In the genomic region with DNA sequence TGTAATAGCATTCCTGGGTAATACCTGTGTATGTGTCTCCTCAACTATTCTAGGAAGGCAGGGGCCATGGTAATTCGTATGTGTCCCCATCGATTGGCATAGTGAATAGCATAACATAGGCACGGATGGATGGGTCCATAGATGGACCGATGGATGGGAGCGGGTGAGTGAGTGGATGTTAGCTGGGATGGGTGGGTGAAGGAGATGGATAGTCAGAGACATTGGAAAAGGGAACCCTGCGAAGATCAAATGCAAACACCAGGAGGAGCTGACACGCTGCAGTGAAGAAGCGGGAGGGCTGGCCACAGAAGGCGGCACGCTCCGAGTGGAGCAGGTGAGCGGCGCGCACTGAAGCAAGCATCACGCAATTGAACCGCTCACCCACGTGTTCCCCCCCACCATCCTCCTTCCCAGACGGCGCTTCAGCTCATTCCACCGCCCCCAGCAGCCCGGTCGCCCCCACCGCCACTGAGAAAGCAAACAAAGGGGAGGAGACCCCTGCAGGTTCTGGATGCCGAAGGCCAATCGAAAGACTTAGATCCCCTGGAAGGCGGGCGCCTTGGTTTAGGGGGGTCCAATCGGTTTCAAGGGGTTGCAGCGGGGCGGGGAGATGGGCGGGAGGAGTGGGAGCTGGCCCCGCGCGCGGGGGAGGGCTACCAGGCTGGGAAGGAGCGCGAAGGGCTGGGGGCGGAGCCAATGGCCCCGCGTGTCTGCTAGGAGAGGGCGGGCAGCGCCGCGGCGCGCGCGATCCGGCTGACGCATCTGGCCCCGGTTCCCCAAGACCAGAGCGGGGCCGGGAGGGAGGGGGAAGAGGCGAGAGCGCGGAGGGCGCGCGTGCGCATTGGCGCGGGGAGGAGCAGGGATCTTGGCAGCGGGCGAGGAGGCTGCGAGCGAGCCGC, we compare ENCODE assay signal across 1 cellular context.
TF ChIP-seq lines count a peak whose summit lies in the region.

ARRB2 (plus strand) TSS at position 839 of the 899 bp plus-strand sequence. CDS start 90 bp downstream, outside the sequence.

TF ChIP-seq in HepG2, 621 proteins besides CTCF, POLR2A, EP300 and RAD21 (continued from another document and continues in another):
- TF ChIP-seq, protein P1, sequence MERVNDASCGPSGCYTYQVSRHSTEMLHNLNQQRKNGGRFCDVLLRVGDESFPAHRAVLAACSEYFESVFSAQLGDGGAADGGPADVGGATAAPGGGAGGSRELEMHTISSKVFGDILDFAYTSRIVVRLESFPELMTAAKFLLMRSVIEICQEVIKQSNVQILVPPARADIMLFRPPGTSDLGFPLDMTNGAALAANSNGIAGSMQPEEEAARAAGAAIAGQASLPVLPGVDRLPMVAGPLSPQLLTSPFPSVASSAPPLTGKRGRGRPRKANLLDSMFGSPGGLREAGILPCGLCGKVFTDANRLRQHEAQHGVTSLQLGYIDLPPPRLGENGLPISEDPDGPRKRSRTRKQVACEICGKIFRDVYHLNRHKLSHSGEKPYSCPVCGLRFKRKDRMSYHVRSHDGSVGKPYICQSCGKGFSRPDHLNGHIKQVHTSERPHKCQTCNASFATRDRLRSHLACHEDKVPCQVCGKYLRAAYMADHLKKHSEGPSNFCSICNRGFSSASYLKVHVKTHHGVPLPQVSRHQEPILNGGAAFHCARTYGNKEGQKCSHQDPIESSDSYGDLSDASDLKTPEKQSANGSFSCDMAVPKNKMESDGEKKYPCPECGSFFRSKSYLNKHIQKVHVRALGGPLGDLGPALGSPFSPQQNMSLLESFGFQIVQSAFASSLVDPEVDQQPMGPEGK (CRISPR knock-in tag; IDR thresholded peaks at IDR 0.05), result peak; percentile 88
- TF ChIP-seq TGIF2 (CRISPR knock-in tag; IDR thresholded peaks at IDR 0.05) (no peak; the same call in 1 of the 2 replicates), ZNF775 (CRISPR knock-in tag; IDR thresholded peaks at IDR 0.05; ENCODE audit: borderline replicate concordance) (no peak), SMAD3 (CRISPR knock-in tag; IDR thresholded peaks at IDR 0.05) (peak; percentile 49; the same call in 1 of the 2 replicates), PTBP1 (IDR thresholded peaks at IDR 0.05; ENCODE audit: low read depth, low read length, poor library complexity, severe bottlenecking) (no peak), ZNF121 (CRISPR knock-in tag; IDR thresholded peaks at IDR 0.05) (peak; percentile 22; the same call in 1 of the 2 replicates), ZNF598 (CRISPR knock-in tag; IDR thresholded peaks at IDR 0.05; ENCODE audit: borderline replicate concordance) (no peak), AFF4 (CRISPR knock-in tag; IDR thresholded peaks at IDR 0.05) (no peak), STAT6 (CRISPR knock-in tag; IDR thresholded peaks at IDR 0.05; ENCODE audit: borderline replicate concordance) (peak; percentile 40; the same call in 1 of the 2 replicates), ZNF432 (CRISPR knock-in tag; IDR thresholded peaks at IDR 0.05; ENCODE audit: borderline replicate concordance) (no peak), ZMYM3 (CRISPR knock-in tag; IDR thresholded peaks at IDR 0.05) (no peak), ZNF615 (CRISPR knock-in tag; IDR thresholded peaks at IDR 0.05; ENCODE audit: borderline replicate concordance) (no peak), ATF5 (CRISPR knock-in tag; IDR thresholded peaks at IDR 0.05; ENCODE audit: low read depth) (no peak), GATA4 (IDR thresholded peaks at IDR 0.05; ENCODE audit: borderline replicate concordance, low read depth) (no peak), ZNF510 (CRISPR knock-in tag; IDR thresholded peaks at IDR 0.05; ENCODE audit: low read depth) (no peak), POGK (CRISPR knock-in tag; conservative IDR thresholded peaks at IDR 0.05) (0 out of 2 replicates have a peak, but pooled peaks have one; percentile 27), HOXA5 (CRISPR knock-in tag; IDR thresholded peaks at IDR 0.05) (no peak), UBTF (CRISPR knock-in tag; IDR thresholded peaks at IDR 0.05) (peak; percentile 46), PAF1 (CRISPR knock-in tag; IDR thresholded peaks at IDR 0.05) (no peak), DR1 (CRISPR knock-in tag; IDR thresholded peaks at IDR 0.05) (no peak), ZNF790 (CRISPR knock-in tag; IDR thresholded peaks at IDR 0.05; ENCODE audit: borderline replicate concordance) (0 out of 2 replicates have a peak, but pooled peaks have one; percentile 48)
- TF ChIP-seq, protein P2, sequence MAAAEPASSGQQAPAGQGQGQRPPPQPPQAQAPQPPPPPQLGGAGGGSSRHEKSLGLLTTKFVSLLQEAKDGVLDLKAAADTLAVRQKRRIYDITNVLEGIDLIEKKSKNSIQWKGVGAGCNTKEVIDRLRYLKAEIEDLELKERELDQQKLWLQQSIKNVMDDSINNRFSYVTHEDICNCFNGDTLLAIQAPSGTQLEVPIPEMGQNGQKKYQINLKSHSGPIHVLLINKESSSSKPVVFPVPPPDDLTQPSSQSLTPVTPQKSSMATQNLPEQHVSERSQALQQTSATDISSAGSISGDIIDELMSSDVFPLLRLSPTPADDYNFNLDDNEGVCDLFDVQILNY (CRISPR knock-in tag; conservative IDR thresholded peaks at IDR 0.05), result 0 out of 2 replicates have a peak, but pooled peaks have one; percentile 27
- TF ChIP-seq, protein P3, sequence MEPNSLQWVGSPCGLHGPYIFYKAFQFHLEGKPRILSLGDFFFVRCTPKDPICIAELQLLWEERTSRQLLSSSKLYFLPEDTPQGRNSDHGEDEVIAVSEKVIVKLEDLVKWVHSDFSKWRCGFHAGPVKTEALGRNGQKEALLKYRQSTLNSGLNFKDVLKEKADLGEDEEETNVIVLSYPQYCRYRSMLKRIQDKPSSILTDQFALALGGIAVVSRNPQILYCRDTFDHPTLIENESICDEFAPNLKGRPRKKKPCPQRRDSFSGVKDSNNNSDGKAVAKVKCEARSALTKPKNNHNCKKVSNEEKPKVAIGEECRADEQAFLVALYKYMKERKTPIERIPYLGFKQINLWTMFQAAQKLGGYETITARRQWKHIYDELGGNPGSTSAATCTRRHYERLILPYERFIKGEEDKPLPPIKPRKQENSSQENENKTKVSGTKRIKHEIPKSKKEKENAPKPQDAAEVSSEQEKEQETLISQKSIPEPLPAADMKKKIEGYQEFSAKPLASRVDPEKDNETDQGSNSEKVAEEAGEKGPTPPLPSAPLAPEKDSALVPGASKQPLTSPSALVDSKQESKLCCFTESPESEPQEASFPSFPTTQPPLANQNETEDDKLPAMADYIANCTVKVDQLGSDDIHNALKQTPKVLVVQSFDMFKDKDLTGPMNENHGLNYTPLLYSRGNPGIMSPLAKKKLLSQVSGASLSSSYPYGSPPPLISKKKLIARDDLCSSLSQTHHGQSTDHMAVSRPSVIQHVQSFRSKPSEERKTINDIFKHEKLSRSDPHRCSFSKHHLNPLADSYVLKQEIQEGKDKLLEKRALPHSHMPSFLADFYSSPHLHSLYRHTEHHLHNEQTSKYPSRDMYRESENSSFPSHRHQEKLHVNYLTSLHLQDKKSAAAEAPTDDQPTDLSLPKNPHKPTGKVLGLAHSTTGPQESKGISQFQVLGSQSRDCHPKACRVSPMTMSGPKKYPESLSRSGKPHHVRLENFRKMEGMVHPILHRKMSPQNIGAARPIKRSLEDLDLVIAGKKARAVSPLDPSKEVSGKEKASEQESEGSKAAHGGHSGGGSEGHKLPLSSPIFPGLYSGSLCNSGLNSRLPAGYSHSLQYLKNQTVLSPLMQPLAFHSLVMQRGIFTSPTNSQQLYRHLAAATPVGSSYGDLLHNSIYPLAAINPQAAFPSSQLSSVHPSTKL (CRISPR knock-in tag; IDR thresholded peaks at IDR 0.05), result 0 out of 2 replicates have a peak, but pooled peaks have one; percentile 6
- TF ChIP-seq, protein P4, sequence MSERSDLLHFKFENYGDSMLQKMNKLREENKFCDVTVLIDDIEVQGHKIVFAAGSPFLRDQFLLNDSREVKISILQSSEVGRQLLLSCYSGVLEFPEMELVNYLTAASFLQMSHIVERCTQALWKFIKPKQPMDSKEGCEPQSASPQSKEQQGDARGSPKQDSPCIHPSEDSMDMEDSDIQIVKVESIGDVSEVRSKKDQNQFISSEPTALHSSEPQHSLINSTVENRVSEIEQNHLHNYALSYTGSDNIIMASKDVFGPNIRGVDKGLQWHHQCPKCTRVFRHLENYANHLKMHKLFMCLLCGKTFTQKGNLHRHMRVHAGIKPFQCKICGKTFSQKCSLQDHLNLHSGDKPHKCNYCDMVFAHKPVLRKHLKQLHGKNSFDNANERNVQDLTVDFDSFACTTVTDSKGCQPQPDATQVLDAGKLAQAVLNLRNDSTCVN (CRISPR knock-in tag; IDR thresholded peaks at IDR 0.05; ENCODE audit: borderline replicate concordance), result no peak; the same call in none of the 2 replicates
- TF ChIP-seq, protein P5, sequence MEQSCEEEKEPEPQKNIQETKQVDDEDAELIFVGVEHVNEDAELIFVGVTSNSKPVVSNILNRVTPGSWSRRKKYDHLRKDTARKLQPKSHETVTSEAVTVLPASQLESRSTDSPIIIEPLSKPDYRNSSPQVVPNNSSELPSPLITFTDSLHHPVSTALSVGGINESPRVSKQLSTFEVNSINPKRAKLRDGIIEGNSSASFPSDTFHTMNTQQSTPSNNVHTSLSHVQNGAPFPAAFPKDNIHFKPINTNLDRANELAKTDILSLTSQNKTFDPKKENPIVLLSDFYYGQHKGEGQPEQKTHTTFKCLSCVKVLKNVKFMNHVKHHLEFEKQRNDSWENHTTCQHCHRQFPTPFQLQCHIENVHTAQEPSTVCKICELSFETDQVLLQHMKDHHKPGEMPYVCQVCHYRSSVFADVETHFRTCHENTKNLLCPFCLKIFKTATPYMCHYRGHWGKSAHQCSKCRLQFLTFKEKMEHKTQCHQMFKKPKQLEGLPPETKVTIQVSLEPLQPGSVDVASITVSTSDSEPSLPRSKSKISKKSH (CRISPR knock-in tag; IDR thresholded peaks at IDR 0.05; ENCODE audit: borderline replicate concordance), result peak; percentile 22; the same call in 1 of the 2 replicates
